18 cellular contexts compared by ENCODE assay signal in the genomic region with DNA sequence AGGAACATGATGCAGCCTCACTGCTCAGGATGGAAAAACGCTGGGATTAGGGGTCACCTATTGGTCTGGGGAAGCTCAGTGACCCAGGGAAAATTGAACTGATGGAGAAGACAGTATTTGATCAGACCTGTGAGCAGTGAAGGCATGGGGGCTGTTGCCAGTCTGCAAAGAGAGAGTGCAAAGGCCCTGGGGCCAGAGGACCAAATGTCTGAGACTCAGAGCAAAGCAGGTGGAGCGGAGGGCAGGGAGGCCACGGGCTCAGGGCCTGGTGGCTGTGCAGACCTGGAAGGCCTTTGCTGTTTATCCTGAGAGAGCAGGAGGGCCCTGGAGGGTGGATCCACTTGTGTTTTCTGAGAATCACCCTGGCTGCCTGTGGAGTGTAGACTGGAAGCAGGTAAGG.
"Had no signal": no experiment of that assay in that cellular context is flagged by ENCODE, and none has a peak within 500 bp of the region (broad histone marks: within the 10 kb centered on the region; RNA-seq: fewer than 3 reads in every experiment).

No MANE protein-coding gene starts in this region.

- H3K36me3 ChIP-seq: ovary, right atrium auricular region, sigmoid colon, tibial artery, uterus had no signal

- H3K27ac Mint-ChIP-seq: stimulated activated naive CD8-positive, alpha-beta T cell treated with anti-CD3 and anti-CD28 coated beads, Interleukin-15, Interleukin-2, amounts not matched to agents 100 ng/mL and 50 ng/mL, for 24 hours had no signal

- ATAC-seq: left cardiac atrium; left ventricle myocardium superior; naive thymus-derived CD8-positive, alpha-beta T cell had no signal

- H3K27ac ChIP-seq: ovary, right atrium auricular region, skin epidermis, tibial artery, upper lobe of left lung, uterus had no signal

- H3K4me3 Mint-ChIP-seq: immature natural killer cell; naive thymus-derived CD8-positive, alpha-beta T cell; stimulated activated naive CD8-positive, alpha-beta T cell treated with anti-CD3 and anti-CD28 coated beads, Interleukin-15, Interleukin-2, amounts not matched to agents 100 ng/mL and 50 ng/mL, for 24 hours had no signal

- H3K27me3 Mint-ChIP-seq: naive thymus-derived CD8-positive, alpha-beta T cell; stimulated activated naive CD8-positive, alpha-beta T cell treated with anti-CD3 and anti-CD28 coated beads, Interleukin-15, Interleukin-2, amounts not matched to agents 100 ng/mL and 50 ng/mL, for 24 hours had no signal

- DNase-seq: effector memory CD4-positive, alpha-beta T cell; esophagus squamous epithelium; foreskin fibroblast; immature natural killer cell; left cardiac atrium; left ventricle myocardium superior; sigmoid colon; stimulated activated CD4-positive, alpha-beta T cell treated with anti-CD3 and anti-CD28 coated beads, Interleukin-12 subunit alpha, Interleukin-12 subunit beta, amount 100 ng/mL, for 4 hours; stimulated activated CD4-positive, alpha-beta T cell treated with anti-CD3 and anti-CD28 coated beads, Interleukin-2, amount 100 ng/mL, for 48 hours; uterus had no signal

- H3K4me1 Mint-ChIP-seq: immature natural killer cell had no signal

- H3K9me3 ChIP-seq: ovary, tibial artery, uterus had no signal

- H3K27me3 ChIP-seq: esophagus squamous epithelium, ovary, right atrium auricular region, sigmoid colon, tibial artery, upper lobe of left lung, uterus had no signal

- H3K4me3 ChIP-seq: esophagus squamous epithelium, lung, ovary, right atrium auricular region, sigmoid colon, skin epidermis, tibial artery, upper lobe of left lung, uterus had no signal
